Comparison of ENCODE assay signal across 8 cellular contexts in the genomic region with DNA sequence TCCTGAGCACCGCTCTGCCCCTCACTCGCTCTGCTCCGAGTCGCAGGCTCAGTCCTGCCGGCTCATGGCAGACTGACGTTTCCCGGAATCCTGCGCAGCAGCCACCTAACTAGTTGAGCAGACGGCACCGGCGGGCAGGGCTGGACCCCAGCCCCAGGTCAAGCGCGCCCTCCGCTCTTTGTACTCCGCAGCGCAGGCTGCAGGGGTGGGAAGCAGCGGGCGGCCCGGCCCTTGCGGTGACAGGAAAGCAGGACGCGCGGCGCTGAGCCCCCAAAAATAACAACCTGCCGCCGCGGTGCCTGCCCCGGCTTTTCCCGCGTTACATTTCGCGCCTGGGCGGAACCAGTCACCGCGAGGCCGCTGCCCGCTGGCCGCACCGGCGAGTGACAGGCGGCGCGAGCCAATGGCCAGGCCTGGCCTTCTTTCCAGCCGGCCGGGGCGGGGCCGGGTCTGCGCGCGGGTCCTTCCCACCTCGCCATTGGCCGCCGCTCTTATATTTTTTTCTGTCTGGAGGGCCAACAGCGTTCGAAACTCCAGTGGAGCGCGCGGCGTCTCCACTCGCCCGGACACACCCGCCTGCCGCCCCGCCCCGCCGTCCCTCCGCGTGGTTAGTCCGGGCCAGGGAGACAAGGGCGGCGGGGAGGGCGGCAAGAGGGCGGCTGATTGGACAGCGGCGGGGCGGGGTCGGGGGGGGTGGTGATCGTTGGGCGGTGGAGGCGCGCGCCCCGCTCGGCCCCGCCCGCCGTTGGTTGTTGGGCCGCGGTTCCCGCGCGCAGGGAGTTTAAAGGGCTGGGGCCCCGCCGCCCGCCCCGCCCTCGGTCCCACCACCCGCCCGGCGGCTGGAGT. TPM values are rescaled to one million over a fixed set of nuclear protein-coding genes. Genes with fewer than 3 reads are reported as not detected.
A peak's percentile ranks its signal among the peaks of the same experiment; 100 is the strongest.
DNase-seq lines count a peak whose midpoint lies in the region; ATAC-seq, FAIRE-seq and TF ChIP-seq lines count a peak whose summit lies in the region.

A gene (minus strand): TSS at position 297 of the 846 bp plus-strand sequence. CDS start 338 bp downstream, outside the sequence.

- DNase-seq in BE2C: peak; percentile 99
- DNase-seq in GM19239 (ENCODE audit: insufficient read length, low spot score): peak; percentile 74
- peak; percentile 92 for DNase-seq in NCI-H510A treated with DMSO at 0.1 percent for 48 hours (lab: John Stamatoyannopoulos, UW)
- DNase-seq in activated CD4-positive, alpha-beta T cell treated with anti-CD3 and anti-CD28 coated beads for 24 hours (ENCODE audit: low read depth in 2 of 2): peak; percentile 84 to 92
- peak; percentile 98 for DNase-seq in cerebellum (ENCODE audit: low spot score)
- peak; percentile 99 for DNase-seq in kidney tubule cell (ENCODE audit: low spot score)
- DNase-seq in stimulated activated CD4-positive, alpha-beta T cell treated with anti-CD3 and anti-CD28 coated beads, Interleukin-1b, Interleukin-23, amount 100 ng/mL, for 1 hour (ENCODE audit: low read depth in 2 of 2): peak; percentile 75 to 79

- H3K9me3 ChIP-seq in BE2C: no peaks in the 10 kb centered on the region

- peak; percentile 63 for ATAC-seq in HG03442 (IDR thresholded peaks at IDR 0.05; ENCODE audit: unreplicated experiment)

- H3K27me3 ChIP-seq in BE2C: no peaks in the 10 kb centered on the region

- no peaks in the 10 kb centered on the region; the same call in 1 of the 2 replicates for H3K36me3 ChIP-seq in BE2C

- no peak for TF ChIP-seq CTCF in BE2C (IDR thresholded peaks at IDR 0.05; ENCODE audit: low read depth, low read length)

- peaks cover 9% of the 10 kb centered on the region for H3K4me1 ChIP-seq in BE2C

- peak within 1 kb of the TSS; percentile 96 for H3K4me3 ChIP-seq in BE2C (ENCODE audit: low read depth, low read length)

- peak; percentile 76 for FAIRE-seq in GM19239 (lab: Jason Lieb, UNC)

RNA-seq across cellular contexts. Expression of the gene that starts here (rescaled TPM):
- polyA plus RNA-seq in BE2C (2012; ENCODE audit: insufficient read depth, insufficient read length, low read depth): 1.1 TPM
- total RNA-seq in cerebellum: 8.3 TPM

Comparison
In these comparisons a context has a peak if more than half of its experiments do, and no peak if none do; other contexts are left out.
1. Peak in every context shown above with its lines: DNase-seq, ATAC-seq and H3K4me3 ChIP-seq.